Comparison of ENCODE assay signal across 22 cellular contexts in the genomic region with DNA sequence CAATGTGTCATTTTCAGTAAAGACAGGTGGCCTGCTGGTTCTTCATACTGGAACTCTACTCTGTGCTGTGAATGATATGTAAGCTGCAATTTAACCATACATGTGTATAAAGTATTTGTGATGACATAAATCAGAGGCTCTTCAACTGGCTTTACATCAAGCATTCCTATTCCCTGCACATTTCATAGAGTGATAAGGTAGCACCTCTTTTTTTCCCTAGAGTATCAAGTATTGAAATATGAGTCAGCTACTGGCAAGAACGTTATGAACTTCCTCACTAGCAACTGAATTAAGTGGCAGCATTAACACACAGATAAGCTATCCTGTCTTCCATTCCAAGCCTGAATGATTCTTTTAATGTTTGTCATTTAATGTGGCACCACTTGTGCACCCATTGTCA.
"Had no signal": no experiment of that assay in that cellular context is flagged by ENCODE, and none has a peak within 500 bp of the region (broad histone marks: within the 10 kb centered on the region; RNA-seq: fewer than 3 reads in every experiment).

No MANE protein-coding gene starts in this region.

- H3K27me3 ChIP-seq: adrenal gland, colonic mucosa, heart right ventricle, neutrophil, pancreas, sigmoid colon, stomach, vagina had no signal

- FAIRE-seq: pancreas had no signal

- H3K4me1 ChIP-seq: adrenal gland, colonic mucosa, pancreas, sigmoid colon, stomach, vagina had no signal

- H3K27ac ChIP-seq: adrenal gland, colonic mucosa, heart right ventricle, neutrophil, pancreas, sigmoid colon, stomach, vagina, VCaP had no signal

- DNase-seq: activated CD4-positive, alpha-beta T cell treated with anti-CD3 and anti-CD28 coated beads for 1 hour; activated effector memory CD4-positive, alpha-beta T cell treated with anti-CD3 and anti-CD28 coated beads, Interleukin-2, amount 50 U/mL, for 16 hours; activated naive CD4-positive, alpha-beta T cell treated with anti-CD3 and anti-CD28 coated beads, Interleukin-2, amount 50 U/mL, for 16 hours; activated T-cell treated with anti-CD3 and anti-CD28 coated beads, Interleukin-2, amount 50 U/mL, for 72 hours; adrenal gland; central memory CD4-positive, alpha-beta T cell; colonic mucosa; erythroblast; heart right ventricle; kidney glomerular epithelial cell; mesendoderm; natural killer cell; pancreas; sigmoid colon; stimulated activated CD4-positive, alpha-beta T cell treated with anti-CD3 and anti-CD28 coated beads, Interleukin-4, amount 100 ng/mL, for 24 hours; stomach; T-helper 2 cell; trophoblast cell had no signal

- H3K4me3 ChIP-seq: adrenal gland, colonic mucosa, heart right ventricle, pancreas, sigmoid colon, stomach, vagina had no signal

- H3K36me3 ChIP-seq: adrenal gland, colonic mucosa, heart right ventricle, neutrophil, pancreas, sigmoid colon, stomach, vagina had no signal

- ATAC-seq: activated T-cell treated with anti-CD3 and anti-CD28 coated beads, Interleukin-2, amount 50 U/mL, for 72 hours; heart right ventricle; natural killer cell; pancreas; stimulated activated effector memory CD8-positive, alpha-beta T cell treated with anti-CD3 and anti-CD28 coated beads, Interleukin-12 subunit alpha, Interleukin-12 subunit beta, amount 100 ng/mL, for 72 hours had no signal

- H3K9me3 ChIP-seq: adrenal gland, colonic mucosa, heart right ventricle, neutrophil, pancreas, sigmoid colon, stomach, vagina had no signal
